9 cellular contexts compared by ENCODE assay signal in the genomic region with DNA sequence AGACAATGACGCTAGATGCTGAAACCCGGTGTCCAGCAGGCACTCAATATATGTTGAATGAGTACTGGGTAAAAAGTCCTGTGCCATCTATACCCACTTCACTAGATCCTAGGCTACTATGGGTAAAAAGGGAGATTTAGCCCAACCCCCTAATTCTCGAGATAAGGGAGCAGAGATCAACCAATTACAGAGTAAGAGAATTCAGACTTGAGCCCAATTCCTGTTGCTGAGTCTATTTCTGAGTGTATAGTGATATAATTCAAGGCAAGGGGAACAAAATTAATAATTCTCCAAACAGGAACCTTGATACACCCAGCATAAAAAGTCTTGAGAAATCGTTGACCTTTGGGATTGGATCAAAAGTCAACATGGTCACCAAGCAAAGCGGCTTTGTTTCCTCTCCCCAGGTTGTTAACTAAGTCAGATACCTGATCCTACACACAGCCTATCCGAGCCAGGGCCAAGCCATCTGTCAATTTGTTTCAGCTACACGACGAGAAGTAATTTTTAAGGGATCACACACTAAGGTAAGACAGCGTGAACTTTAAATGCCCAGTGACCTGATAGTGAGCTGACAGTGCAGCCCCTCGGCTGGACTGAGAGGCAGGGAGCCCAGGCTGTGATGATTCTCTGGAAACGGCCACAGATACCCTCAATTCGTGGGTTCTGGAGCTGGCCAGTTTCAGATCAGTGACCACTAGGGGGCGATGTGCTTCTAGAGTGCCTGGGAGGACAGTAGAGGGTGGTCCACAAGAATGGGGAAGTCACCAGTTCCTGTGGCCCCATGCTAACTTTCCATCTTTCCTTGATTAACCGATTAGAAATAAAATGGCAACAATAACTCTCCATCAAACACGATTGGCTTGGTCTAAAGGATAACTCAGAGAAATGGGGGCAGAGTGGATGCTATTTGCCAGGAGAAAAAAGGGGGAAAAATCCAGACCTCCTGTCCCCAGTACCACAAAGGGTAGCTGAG. TPM values are rescaled to one million over a fixed set of nuclear protein-coding genes. Genes with fewer than 3 reads are reported as not detected.
DNase-seq lines count a peak whose midpoint lies in the region; ATAC-seq and TF ChIP-seq lines count a peak whose summit lies in the region.
"Had no signal": no experiment of that assay in that cellular context is flagged by ENCODE, and none has a peak within 500 bp of the region (broad histone marks: within the 10 kb centered on the region; RNA-seq: fewer than 3 reads in every experiment).

No MANE protein-coding gene starts in this region.

- no peaks in the 10 kb centered on the region for H3K9me3 Mint-ChIP-seq in T-cell

- ATAC-seq in DND-41 (ENCODE audit: insufficient read depth, low read depth) (peak; percentile 76), T-cell (replicated peaks in 1 of 4) (peak; percentile 52 to 73 (median 60)), GM21367 (IDR thresholded peaks at IDR 0.05; ENCODE audit: unreplicated experiment) (no peak), GM21390 (IDR thresholded peaks at IDR 0.05; ENCODE audit: unreplicated experiment) (no peak)

- H3K27me3 Mint-ChIP-seq in T-cell = no peaks in the 10 kb centered on the region
- H3K27me3 Mint-ChIP-seq: activated naive CD8-positive, alpha-beta T cell had no signal

- peaks cover 11% of the 10 kb centered on the region for H3K27me3 ChIP-seq in DND-41 (ENCODE audit: insufficient read depth, low read length, poor library complexity)

- H3K4me1 ChIP-seq in DND-41 (ENCODE audit: insufficient read depth, low read length) = no peaks in the 10 kb centered on the region

- H3K27ac Mint-ChIP-seq in T-cell = no peak overlapping the region
- H3K27ac Mint-ChIP-seq: activated naive CD8-positive, alpha-beta T cell had no signal

- TF ChIP-seq CTCF in DND-41 (IDR thresholded peaks at IDR 0.05; ENCODE audit: borderline replicate concordance, extremely low read depth, low read length, poor library complexity, severe bottlenecking) = peak; percentile 79

- DNase-seq in DND-41 (peak; percentile 59), LHCN-M2 (ENCODE audit: low read depth) (peak; percentile 60), T-cell (peak in 33 of 34 experiments; percentile 8 to 72 (median 51)), amniotic stem cell (lab: John Stamatoyannopoulos, UW) (peak; percentile 62), hippocampal formation (lab: John Stamatoyannopoulos, UW) (peak; percentile 31 to 40)
- DNase-seq in stimulated activated CD4-positive, alpha-beta T cell treated with anti-CD3 and anti-CD28 coated beads, Interleukin-12 subunit alpha, Interleukin-12 subunit beta, amount 100 ng/mL, for 24 hours (ENCODE audit: low read depth in 2 of 2) = peak; percentile 10 to 52

- POLR2A ChIA-PET in T-cell (lab: Charles Lee) = no interaction called here

- H3K36me3 Mint-ChIP-seq in T-cell = peaks cover 25% of the 10 kb centered on the region

- peaks cover 15 to 21% (median 19%) of the 10 kb centered on the region in 3 donors for H3K4me1 Mint-ChIP-seq in T-cell

- no peaks in the 10 kb centered on the region for H3K36me3 ChIP-seq in DND-41 (ENCODE audit: insufficient read depth, low read length)

- H3K4me2 ChIP-seq in DND-41 (ENCODE audit: insufficient read depth, low read length) = no peak overlapping the region

- no peak overlapping the region for H3K4me3 ChIP-seq in DND-41 (ENCODE audit: low read depth in 1 of 2, low read length in 2 of 2)

- no peak overlapping the region for H3K4me3 Mint-ChIP-seq in T-cell
- H3K4me3 Mint-ChIP-seq: activated naive CD8-positive, alpha-beta T cell had no signal

- no peak overlapping the region for H3K9ac ChIP-seq in DND-41 (ENCODE audit: low read depth, low read length)

- H2AFZ ChIP-seq in DND-41 (ENCODE audit: low read depth, low read length) = no peak overlapping the region

- no peaks in the 10 kb centered on the region for H3K9me3 ChIP-seq in DND-41 (ENCODE audit: insufficient read depth, low read length, severe bottlenecking)

- no peaks in the 10 kb centered on the region for H3K79me2 ChIP-seq in DND-41 (ENCODE audit: insufficient read depth, low read length)

- no peaks in the 10 kb centered on the region for H4K20me1 ChIP-seq in DND-41 (ENCODE audit: insufficient read depth, low read length)

- no peak overlapping the region for H3K27ac ChIP-seq in DND-41 (ENCODE audit: low read length)

- CTCF ChIA-PET in T-cell (lab: Charles Lee) = interaction anchor here (0.5 to 2.0 kb wide), 9 partner anchors 7 to 322 kb away, joined by 3 to 7 read pairs (median 4); no protein-coding TSS in a partner anchor

RNA-seq across cellular contexts. Expression of a gene that starts 46.2 kb away (rescaled TPM):
- total RNA-seq in LHCN-M2 (2014; rRNA removed) (0.77 and 1.6 TPM in 2 replicates), T-cell (10 to 100 TPM in 3 of 5 donors, 1 to 10 TPM in 2; 6.2 to 14.8 (median 12.1) TPM)
- 1.3 TPM for polyA plus RNA-seq in LHCN-M2 (2012)

Comparison
In these comparisons a context has a peak if more than half of its experiments do, and no peak if none do; other contexts are left out.
1. ATAC-seq: peak in DND-41 (single experiment) and T-cell (4 of 4); none in GM21367 (single experiment) and GM21390 (single experiment).
2. Peak in every context shown above with its lines, with median percentiles within 50 percentile points of each other: DNase-seq.